10 cellular contexts compared by ENCODE assay signal in genomic region chr12:128976120-128976519, GRCh38.
DNase-seq lines count a peak whose midpoint lies in the region; ATAC-seq and TF ChIP-seq lines count a peak whose summit lies in the region.
"Had no signal": no experiment of that assay in that cellular context is flagged by ENCODE, and none has a peak within 500 bp of the region (broad histone marks: within the 10 kb centered on the region; RNA-seq: fewer than 3 reads in every experiment).

No MANE protein-coding gene starts in this region.

- H3K27me3 ChIP-seq in thoracic aorta (replicated peaks; ENCODE audit: insufficient read depth), result peaks cover 3% of the 10 kb centered on the region

- no peaks in the 10 kb centered on the region for H3K4me1 ChIP-seq in thoracic aorta (ENCODE audit: control insufficient read depth in 1 of 2, low read depth in 2 of 2)

- H3K27ac ChIP-seq in thoracic aorta, result no peak overlapping the region
- H3K27ac ChIP-seq: skin epidermis had no signal

- TF ChIP-seq CTCF in WTC11 (IDR thresholded peaks at IDR 0.05) (peak; percentile 16; the same call in 1 of the 2 replicates), thoracic aorta (IDR thresholded peaks at IDR 0.05) (peak; percentile 6)

- no peak overlapping the region for H3K27ac Mint-ChIP-seq in activated T-cell treated with anti-CD3 and anti-CD28 coated beads, Interleukin-2, amount 50 U/mL, for 24 hours
- H3K27ac Mint-ChIP-seq in WTC11, result no peak overlapping the region
- H3K27ac Mint-ChIP-seq in immature natural killer cell, result no peak overlapping the region
- H3K27ac Mint-ChIP-seq in activated T-helper 17 cell treated with anti-CD3 and anti-CD28 coated beads, Interleukin-2, amount 50 U/mL, for 72 hours, result no peak overlapping the region

- no peaks in the 10 kb centered on the region for H3K36me3 Mint-ChIP-seq in activated T-cell treated with anti-CD3 and anti-CD28 coated beads, Interleukin-2, amount 50 U/mL, for 24 hours (ENCODE audit: low read depth)
- H3K36me3 Mint-ChIP-seq in WTC11 (peaks cover 55% of the 10 kb centered on the region), immature natural killer cell (peaks cover 0 to 3% (median 0%) of the 10 kb centered on the region in 3 donors)
- H3K36me3 Mint-ChIP-seq in activated T-helper 17 cell treated with anti-CD3 and anti-CD28 coated beads, Interleukin-2, amount 50 U/mL, for 72 hours (ENCODE audit: low read depth), result no peaks in the 10 kb centered on the region

- POLR2A ChIA-PET in WTC11 (lab: Charles Lee), result no interaction called here

- H3K9me3 Mint-ChIP-seq in activated T-cell treated with anti-CD3 and anti-CD28 coated beads, Interleukin-2, amount 50 U/mL, for 24 hours, result no peaks in the 10 kb centered on the region
- H3K9me3 Mint-ChIP-seq in WTC11, result peaks cover 44% of the 10 kb centered on the region
- H3K9me3 Mint-ChIP-seq in immature natural killer cell, result peaks cover 0 to 1% (median 0%) of the 10 kb centered on the region in 6 donors
- H3K9me3 Mint-ChIP-seq in activated T-helper 17 cell treated with anti-CD3 and anti-CD28 coated beads, Interleukin-2, amount 50 U/mL, for 72 hours, result no peaks in the 10 kb centered on the region

- CTCF ChIA-PET in WTC11 (lab: Charles Lee), result interaction anchor here (0.6 to 0.8 kb wide), 3 partner anchors 29 to 1461 kb away, joined by 3 read pairs; no protein-coding TSS in a partner anchor

- H3K4me3 ChIP-seq in thoracic aorta, result no peak overlapping the region
- H3K4me3 ChIP-seq: skin epidermis had no signal

- H3K4me3 Mint-ChIP-seq in activated T-cell treated with anti-CD3 and anti-CD28 coated beads, Interleukin-2, amount 50 U/mL, for 24 hours, result no peak overlapping the region
- no peak overlapping the region for H3K4me3 Mint-ChIP-seq in WTC11
- H3K4me3 Mint-ChIP-seq in immature natural killer cell, result peak overlapping the region; percentile 34 to 67 (median 42)
- no peak overlapping the region for H3K4me3 Mint-ChIP-seq in activated T-helper 17 cell treated with anti-CD3 and anti-CD28 coated beads, Interleukin-2, amount 50 U/mL, for 72 hours

- ATAC-seq in WTC11 (peak; percentile 72), thoracic aorta (ENCODE audit: insufficient number of reproducible peaks, low FRiP score, low read depth) (no peak)
- ATAC-seq in activated T-helper 17 cell treated with anti-CD3 and anti-CD28 coated beads, Interleukin-2, amount 50 U/mL, for 72 hours (replicated peaks), result no peak

- peak; percentile 41 for DNase-seq in activated T-cell treated with anti-CD3 and anti-CD28 coated beads, Interleukin-2, amount 50 U/mL, for 24 hours
- no peak for DNase-seq in activated T-cell treated with anti-CD3 and anti-CD28 coated beads, Interleukin-2, amount 50 U/mL, for 1 hour
- peak; percentile 24 for DNase-seq in WTC11 (ENCODE audit: low spot score)
- peak in 2 of 3 donors; percentile 7 to 23 for DNase-seq in immature natural killer cell
- no peak for DNase-seq in thoracic aorta (ENCODE audit: low spot score)
- DNase-seq in cerebellum (ENCODE audit: low spot score), result no peak
- no peak for DNase-seq in activated CD4-positive, CD25-positive, alpha-beta regulatory T cell (lab: John Stamatoyannopoulos, UW)
- DNase-seq: NCI-H2029 treated with DMSO at 0.1 percent for 48 hours had no signal

- H3K4me1 Mint-ChIP-seq in activated T-cell treated with anti-CD3 and anti-CD28 coated beads, Interleukin-2, amount 50 U/mL, for 24 hours (ENCODE audit: low read depth), result no peaks in the 10 kb centered on the region
- H3K4me1 Mint-ChIP-seq in WTC11 (no peaks in the 10 kb centered on the region), immature natural killer cell (peaks cover 1 to 11% of the 10 kb centered on the region in 2 donors)
- H3K4me1 Mint-ChIP-seq in activated T-helper 17 cell treated with anti-CD3 and anti-CD28 coated beads, Interleukin-2, amount 50 U/mL, for 72 hours, result no peaks in the 10 kb centered on the region

- peaks cover 68% of the 10 kb centered on the region for H3K27me3 Mint-ChIP-seq in activated T-cell treated with anti-CD3 and anti-CD28 coated beads, Interleukin-2, amount 50 U/mL, for 24 hours
- H3K27me3 Mint-ChIP-seq in WTC11 (ENCODE audit: low read depth), result peaks cover 9% of the 10 kb centered on the region; the same call in 1 of the 2 replicates
- H3K27me3 Mint-ChIP-seq in immature natural killer cell (ENCODE audit: low read depth in 3 of 3), result peaks cover 6 to 44% (median 13%) of the 10 kb centered on the region in 3 donors
- peaks cover 14% of the 10 kb centered on the region for H3K27me3 Mint-ChIP-seq in activated T-helper 17 cell treated with anti-CD3 and anti-CD28 coated beads, Interleukin-2, amount 50 U/mL, for 72 hours

- no peaks in the 10 kb centered on the region for H3K9me3 ChIP-seq in thoracic aorta

- H3K36me3 ChIP-seq in thoracic aorta, result no peaks in the 10 kb centered on the region

TF ChIP-seq in WTC11, 78 proteins besides CTCF, POLR2A, EP300 and RAD21:
- TF ChIP-seq PRDM15 (CRISPR knock-in tag; IDR thresholded peaks at IDR 0.05) (no peak), ZNF396 (CRISPR knock-in tag; IDR thresholded peaks at IDR 0.05; ENCODE audit: borderline replicate concordance) (no peak), EMX1 (CRISPR knock-in tag; IDR thresholded peaks at IDR 0.05) (no peak), E2F1 (CRISPR knock-in tag; IDR thresholded peaks at IDR 0.05) (no peak), NFE2L1 (CRISPR knock-in tag; IDR thresholded peaks at IDR 0.05) (no peak), CREM (CRISPR knock-in tag; IDR thresholded peaks at IDR 0.05) (no peak), GRHL2 (CRISPR knock-in tag; IDR thresholded peaks at IDR 0.05; ENCODE audit: insufficient replicate concordance, severe bottlenecking) (no peak), AFF4 (CRISPR knock-in tag; IDR thresholded peaks at IDR 0.05; ENCODE audit: borderline replicate concordance) (no peak), ZNF423 (CRISPR knock-in tag; IDR thresholded peaks at IDR 0.05) (no peak), TEAD1 (CRISPR knock-in tag; IDR thresholded peaks at IDR 0.05) (no peak), ZNF232 (CRISPR knock-in tag; IDR thresholded peaks at IDR 0.05) (no peak)

Comparison
In these comparisons a context has a peak if more than half of its experiments do, and no peak if none do; other contexts are left out.
1. DNase-seq: peak in activated T-cell treated with anti-CD3 and anti-CD28 coated beads, Interleukin-2, amount 50 U/mL, for 24 hours (single experiment), WTC11 (single experiment) and immature natural killer cell (2 of 3); none in activated T-cell treated with anti-CD3 and anti-CD28 coated beads, Interleukin-2, amount 50 U/mL, for 1 hour (single experiment), thoracic aorta (single experiment), cerebellum (single experiment) and activated CD4-positive, CD25-positive, alpha-beta regulatory T cell (0 of 4).
2. H3K4me3 Mint-ChIP-seq: peak in immature natural killer cell (5 of 5); none in activated T-cell treated with anti-CD3 and anti-CD28 coated beads, Interleukin-2, amount 50 U/mL, for 24 hours (single experiment), WTC11 (single experiment) and activated T-helper 17 cell treated with anti-CD3 and anti-CD28 coated beads, Interleukin-2, amount 50 U/mL, for 72 hours (single experiment).